Comparison of ENCODE assay signal across 9 cellular contexts in genomic region chr20:37295595-37295994, GRCh38. TPM values are rescaled to one million over a fixed set of nuclear protein-coding genes. Genes with fewer than 3 reads are reported as not detected.
DNase-seq lines count a peak whose midpoint lies in the region; ATAC-seq and TF ChIP-seq lines count a peak whose summit lies in the region.
"Had no signal": no experiment of that assay in that cellular context is flagged by ENCODE, and none has a peak within 500 bp of the region (broad histone marks: within the 10 kb centered on the region; RNA-seq: fewer than 3 reads in every experiment).

No MANE protein-coding gene starts in this region.

- no peaks in the 10 kb centered on the region for H3K27me3 ChIP-seq in CD4-positive, CD25-positive, alpha-beta regulatory T cell (ENCODE audit: control insufficient read depth, insufficient read depth, low read length)
- H3K27me3 ChIP-seq in adrenal gland (no peaks in the 10 kb centered on the region), body of pancreas (no peaks in the 10 kb centered on the region)

- H3K27me3 Mint-ChIP-seq in CD4-positive, CD25-positive, alpha-beta regulatory T cell: no peaks in the 10 kb centered on the region
- no peaks in the 10 kb centered on the region for H3K27me3 Mint-ChIP-seq in nephron (ENCODE audit: low read depth)

- WGBS in adrenal gland, 4 donors: 90 to 97% (median 95%) methylated on average over 7 of the region's 7 CpGs
- WGBS in body of pancreas, 2 donors: 64 to 65% methylated on average over 7 of the region's 7 CpGs

- H3K4me1 ChIP-seq in CD4-positive, CD25-positive, alpha-beta regulatory T cell (ENCODE audit: control insufficient read depth, insufficient read depth, low read length, poor library complexity, severe bottlenecking): peaks cover 3% of the 10 kb centered on the region
- peaks cover 22 to 40% of the 10 kb centered on the region in 2 donors for H3K4me1 ChIP-seq in adrenal gland (replicated peaks in 1 of 2)
- peaks cover 59% of the 10 kb centered on the region for H3K4me1 ChIP-seq in body of pancreas

- H3K9me3 Mint-ChIP-seq in CD4-positive, CD25-positive, alpha-beta regulatory T cell: peaks cover 0 to 3% (median 1%) of the 10 kb centered on the region in 7 donors
- H3K9me3 Mint-ChIP-seq in nephron: peaks cover 10% of the 10 kb centered on the region

- H3K9me3 ChIP-seq in CD4-positive, CD25-positive, alpha-beta regulatory T cell (ENCODE audit: control insufficient read depth in 2 of 2, low read length in 2 of 2): no peaks in the 10 kb centered on the region
- H3K9me3 ChIP-seq in adrenal gland (replicated peaks in 1 of 3) (no peaks in the 10 kb centered on the region), body of pancreas (no peaks in the 10 kb centered on the region)

- no peak overlapping the region for H3K4me3 ChIP-seq in CD4-positive, CD25-positive, alpha-beta regulatory T cell (ENCODE audit: low read depth, low read length)
- H3K4me3 ChIP-seq in adrenal gland: no peak overlapping the region
- H3K4me3 ChIP-seq in body of pancreas: no peak overlapping the region

- peaks cover 49% of the 10 kb centered on the region for H3K36me3 Mint-ChIP-seq in CD4-positive, CD25-positive, alpha-beta regulatory T cell
- peaks cover 58% of the 10 kb centered on the region for H3K36me3 Mint-ChIP-seq in nephron (ENCODE audit: low read depth)

- TF ChIP-seq CTCF in adrenal gland (IDR thresholded peaks at IDR 0.05) (no peak), nephron (IDR thresholded peaks at IDR 0.05; ENCODE audit: unreplicated experiment in 3 of 3) (no peak), body of pancreas (IDR thresholded peaks at IDR 0.05) (no peak)

- TF ChIP-seq POLR2A in adrenal gland (IDR thresholded peaks at IDR 0.05) (no peak), body of pancreas (IDR thresholded peaks at IDR 0.05) (no peak)

- H3K4me1 Mint-ChIP-seq in CD4-positive, CD25-positive, alpha-beta regulatory T cell: peaks cover 41 to 76% (median 55%) of the 10 kb centered on the region in 4 donors
- H3K4me1 Mint-ChIP-seq in nephron: peaks cover 10% of the 10 kb centered on the region

- intact Hi-C loops in adrenal gland (cut with DNase I) (no loop called here), body of pancreas (cut with DNase I) (no loop called here)

- peak overlapping the region in 3 of 4 donors; percentile 8 to 49 (median 17) for H3K4me3 Mint-ChIP-seq in CD4-positive, CD25-positive, alpha-beta regulatory T cell
- no peak overlapping the region for H3K4me3 Mint-ChIP-seq in nephron

- H3K36me3 ChIP-seq in CD4-positive, CD25-positive, alpha-beta regulatory T cell (ENCODE audit: control insufficient read depth, insufficient read depth, low read length): peaks cover 19% of the 10 kb centered on the region
- H3K36me3 ChIP-seq in adrenal gland (replicated peaks in 1 of 2): peaks cover 0 to 3% of the 10 kb centered on the region in 2 donors
- H3K36me3 ChIP-seq in body of pancreas (replicated peaks in 1 of 2; ENCODE audit: insufficient read depth in 1 of 2, low read depth in 2 of 2): no peaks in the 10 kb centered on the region

- ATAC-seq in CD4-positive, CD25-positive, alpha-beta regulatory T cell (ENCODE audit: low read depth in 2 of 2): no peak
- ATAC-seq in body of pancreas: no peak
- ATAC-seq in GM21423 (IDR thresholded peaks at IDR 0.05; ENCODE audit: unreplicated experiment): no peak

- no peak overlapping the region for H3K27ac ChIP-seq in CD4-positive, CD25-positive, alpha-beta regulatory T cell (ENCODE audit: insufficient read depth, low read length, poor library complexity, severe bottlenecking)
- H3K27ac ChIP-seq in adrenal gland (peak overlapping the region in 3 of 5 donors; percentile 58 to 73 (median 62)), body of pancreas (peak overlapping the region in 1 of 4 donors; percentile 14)

- peak overlapping the region in 2 of 3 donors; percentile 33 to 35 for H3K27ac Mint-ChIP-seq in CD4-positive, CD25-positive, alpha-beta regulatory T cell
- H3K27ac Mint-ChIP-seq in nephron: peak overlapping the region in 2 of 3 experiments; percentile 14 to 48

- no peak for DNase-seq in CD4-positive, CD25-positive, alpha-beta regulatory T cell
- peak; percentile 77 to 84 for DNase-seq in NCI-H187 (lab: John Stamatoyannopoulos, UW)
- no peak for DNase-seq in adrenal gland
- DNase-seq in GF-D8 (lab: John Stamatoyannopoulos, UW): no peak
- no peak for DNase-seq in activated T-cell treated with anti-CD3 and anti-CD28 coated beads, Interleukin-2, amount 50 U/mL, for 1 hour
- DNase-seq in body of pancreas: no peak

RNA-seq across cellular contexts. Expression of gene MANBAL, which starts 6.1 kb away (rescaled TPM):
- 6.1 TPM for total RNA-seq in CD4-positive, CD25-positive, alpha-beta regulatory T cell
- 10 to 100 TPM; 20.0 to 32.4 (median 28.2) TPM for polyA plus RNA-seq in CD4-positive, CD25-positive, alpha-beta regulatory T cell
- total RNA-seq in adrenal gland (100 to 1,000 TPM in 1 of 8 donors, 10 to 100 TPM in 7; 13.9 to 364 (median 54.8) TPM), body of pancreas (10 to 100 TPM in 1 of 2 donors, 1 to 10 TPM in 1; 8.6 to 11.9 TPM)
- 100 to 1,000 TPM in 1 of 3 donors, 10 to 100 TPM in 2; 53.7 to 101 (median 67.3) TPM for polyA plus RNA-seq in adrenal gland

RNA-seq across cellular contexts. Expression of gene GHRH, which starts 34.0 kb away (rescaled TPM):
- total RNA-seq in CD4-positive, CD25-positive, alpha-beta regulatory T cell: not detected
- not detected for polyA plus RNA-seq in CD4-positive, CD25-positive, alpha-beta regulatory T cell
- not detected for total RNA-seq in adrenal gland
- polyA plus RNA-seq in adrenal gland: 10 to 100 TPM in 1 of 3 donors, under 1 TPM in 1, not detected in 1; 0.91 to 26.1 TPM
- total RNA-seq in body of pancreas: not detected
- polyA plus RNA-seq: BJ had no signal

RNA-seq across cellular contexts. Expression of gene SRC, which starts 50.3 kb away (rescaled TPM):
- total RNA-seq in CD4-positive, CD25-positive, alpha-beta regulatory T cell: 5.5 TPM
- polyA plus RNA-seq in CD4-positive, CD25-positive, alpha-beta regulatory T cell: under 1 TPM in 3 of 4 donors, not detected in 1; 0.29 to 0.56 (median 0.55) TPM
- total RNA-seq in adrenal gland: 10 to 100 TPM; 40.1 to 83.0 (median 58.5) TPM
- 10 to 100 TPM; 45.6 to 68.6 (median 49.0) TPM for polyA plus RNA-seq in adrenal gland
- 10 to 100 TPM; 25.9 to 35.3 TPM for total RNA-seq in body of pancreas

Comparison
In these comparisons a context has a peak if more than half of its experiments do, and no peak if none do; other contexts are left out.
1. DNase-seq: peak in NCI-H187 (2 of 2); none in CD4-positive, CD25-positive, alpha-beta regulatory T cell (0 of 3), adrenal gland (0 of 7), GF-D8 (single experiment), activated T-cell treated with anti-CD3 and anti-CD28 coated beads, Interleukin-2, amount 50 U/mL, for 1 hour (single experiment) and body of pancreas (0 of 4).
2. H3K4me3 Mint-ChIP-seq: peak in CD4-positive, CD25-positive, alpha-beta regulatory T cell (3 of 4); none in nephron (0 of 3).